Comparison of ENCODE assay signal across 8 cellular contexts in genomic region chr16:30585022-30585399, GRCh38. TPM values are rescaled to one million over a fixed set of nuclear protein-coding genes. Genes with fewer than 3 reads are reported as not detected.
DNase-seq lines count a peak whose midpoint lies in the region; ATAC-seq and TF ChIP-seq lines count a peak whose summit lies in the region.

No MANE protein-coding gene starts in this region.

- H3K9me3 ChIP-seq in iPS-18a (ENCODE audit: control insufficient read depth, low read depth, low read length), result no peaks in the 10 kb centered on the region

- H3K4me3 ChIP-seq in iPS-18a (ENCODE audit: low read length), result peak overlapping the region; percentile 92

- TF ChIP-seq CTCF in CD14-positive monocyte (IDR thresholded peaks at IDR 0.05), result no peak

- intact Hi-C loops in CD14-positive monocyte (cut with micrococcal nuclease), result loop anchor here (2.0 to 5.0 kb wide), 2 partner anchors 26 to 58 kb away; partner anchors contain the start of genes ZNF768 (in 2 of the 2) and ZNF689 (in 1 of the 2)
- intact Hi-C loops in activated T-helper 2 cell treated with anti-CD3 and anti-CD28 coated beads, Interferon-gamma antibody, Interleukin-2, Interleukin-4, amounts not matched to agents 10 μg/mL and 5 μg/mL and 100 μg/mL, durations not matched to agents 14 hours and 24 hours and 36 hours (cut with micrococcal nuclease), result loop anchor here (1.0 kb wide), 2 partner anchors 13 to 50 kb away; no protein-coding TSS in a partner anchor

- TF ChIP-seq POLR2A in GM19099 (IDR thresholded peaks at IDR 0.05; ENCODE audit: extremely low read depth, insufficient read length, low read depth), result peak; percentile 44

- peaks cover 22 to 38% of the 10 kb centered on the region in 2 donors for H3K36me3 Mint-ChIP-seq in CD14-positive monocyte
- H3K36me3 Mint-ChIP-seq in activated T-helper 2 cell treated with anti-CD3 and anti-CD28 coated beads, Interferon-gamma antibody, Interleukin-2, Interleukin-4, amounts not matched to agents 10 μg/mL and 5 μg/mL and 100 μg/mL, durations not matched to agents 14 hours and 24 hours and 36 hours (ENCODE audit: low read depth), result peaks cover 44% of the 10 kb centered on the region
- peaks cover 42% of the 10 kb centered on the region for H3K36me3 Mint-ChIP-seq in stimulated activated naive CD8-positive, alpha-beta T cell treated with anti-CD3 and anti-CD28 coated beads, Interleukin-15, Interleukin-2, amounts not matched to agents 100 ng/mL and 50 ng/mL, for 24 hours (ENCODE audit: low read depth)

- H3K4me1 ChIP-seq in iPS-18a (ENCODE audit: control insufficient read depth, low read depth, low read length), result no peaks in the 10 kb centered on the region

- H3K27me3 ChIP-seq in iPS-18a (ENCODE audit: control insufficient read depth, insufficient read depth, low read length), result no peaks in the 10 kb centered on the region

- peak overlapping the region; percentile 47 for H3K27ac ChIP-seq in iPS-18a (ENCODE audit: low read length)

- no peaks in the 10 kb centered on the region for H3K9me3 Mint-ChIP-seq in CD14-positive monocyte
- no peaks in the 10 kb centered on the region for H3K9me3 Mint-ChIP-seq in activated T-helper 2 cell treated with anti-CD3 and anti-CD28 coated beads, Interferon-gamma antibody, Interleukin-2, Interleukin-4, amounts not matched to agents 10 μg/mL and 5 μg/mL and 100 μg/mL, durations not matched to agents 14 hours and 24 hours and 36 hours
- H3K9me3 Mint-ChIP-seq in stimulated activated naive CD8-positive, alpha-beta T cell treated with anti-CD3 and anti-CD28 coated beads, Interleukin-15, Interleukin-2, amounts not matched to agents 100 ng/mL and 50 ng/mL, for 24 hours, result no peaks in the 10 kb centered on the region

- H3K27ac Mint-ChIP-seq in CD14-positive monocyte, result peak overlapping the region in 6 of 7 donors; percentile 3 to 86 (median 74)
- peak overlapping the region; percentile 75 for H3K27ac Mint-ChIP-seq in activated T-helper 2 cell treated with anti-CD3 and anti-CD28 coated beads, Interferon-gamma antibody, Interleukin-2, Interleukin-4, amounts not matched to agents 10 μg/mL and 5 μg/mL and 100 μg/mL, durations not matched to agents 14 hours and 24 hours and 36 hours
- peak overlapping the region; percentile 80 for H3K27ac Mint-ChIP-seq in stimulated activated naive CD8-positive, alpha-beta T cell treated with anti-CD3 and anti-CD28 coated beads, Interleukin-15, Interleukin-2, amounts not matched to agents 100 ng/mL and 50 ng/mL, for 24 hours

- peak overlapping the region; percentile 90 for H3K9ac ChIP-seq in iPS-18a (ENCODE audit: low read length)

- H3K4me3 Mint-ChIP-seq in CD14-positive monocyte, result peak overlapping the region; percentile 87 to 92
- peak overlapping the region; percentile 91 for H3K4me3 Mint-ChIP-seq in activated T-helper 2 cell treated with anti-CD3 and anti-CD28 coated beads, Interferon-gamma antibody, Interleukin-2, Interleukin-4, amounts not matched to agents 10 μg/mL and 5 μg/mL and 100 μg/mL, durations not matched to agents 14 hours and 24 hours and 36 hours (ENCODE audit: low read depth)
- peak overlapping the region; percentile 95 for H3K4me3 Mint-ChIP-seq in stimulated activated naive CD8-positive, alpha-beta T cell treated with anti-CD3 and anti-CD28 coated beads, Interleukin-15, Interleukin-2, amounts not matched to agents 100 ng/mL and 50 ng/mL, for 24 hours

- DNase-seq in CD14-positive monocyte (ENCODE audit: low spot score) (no peak), HK-2 (ENCODE audit: unreplicated experiment) (peak; percentile 30)
- DNase-seq in activated T-helper 2 cell treated with anti-CD3 and anti-CD28 coated beads, Interferon-gamma antibody, Interleukin-2, Interleukin-4, amounts not matched to agents 10 μg/mL and 5 μg/mL and 100 μg/mL, durations not matched to agents 14 hours and 24 hours and 36 hours (ENCODE audit: low spot score), result no peak
- DNase-seq in activated effector memory CD4-positive, alpha-beta T cell treated with anti-CD3 and anti-CD28 coated beads, Interleukin-2, amount 50 U/mL, for 16 hours, result no peak

- peaks cover 22% of the 10 kb centered on the region for H3K36me3 ChIP-seq in iPS-18a (ENCODE audit: control insufficient read depth, low read depth, low read length)

- ATAC-seq in HG02870 (IDR thresholded peaks at IDR 0.05; ENCODE audit: unreplicated experiment), result no peak

- peaks cover 22% of the 10 kb centered on the region for H3K4me1 Mint-ChIP-seq in CD14-positive monocyte
- peaks cover 17% of the 10 kb centered on the region for H3K4me1 Mint-ChIP-seq in activated T-helper 2 cell treated with anti-CD3 and anti-CD28 coated beads, Interferon-gamma antibody, Interleukin-2, Interleukin-4, amounts not matched to agents 10 μg/mL and 5 μg/mL and 100 μg/mL, durations not matched to agents 14 hours and 24 hours and 36 hours (ENCODE audit: low read depth)
- H3K4me1 Mint-ChIP-seq in stimulated activated naive CD8-positive, alpha-beta T cell treated with anti-CD3 and anti-CD28 coated beads, Interleukin-15, Interleukin-2, amounts not matched to agents 100 ng/mL and 50 ng/mL, for 24 hours (ENCODE audit: low read depth), result peaks cover 37% of the 10 kb centered on the region

- H3K27me3 Mint-ChIP-seq in CD14-positive monocyte (ENCODE audit: low read depth in 3 of 3), result no peaks in the 10 kb centered on the region
- no peaks in the 10 kb centered on the region for H3K27me3 Mint-ChIP-seq in activated T-helper 2 cell treated with anti-CD3 and anti-CD28 coated beads, Interferon-gamma antibody, Interleukin-2, Interleukin-4, amounts not matched to agents 10 μg/mL and 5 μg/mL and 100 μg/mL, durations not matched to agents 14 hours and 24 hours and 36 hours (ENCODE audit: low read depth)
- H3K27me3 Mint-ChIP-seq in stimulated activated naive CD8-positive, alpha-beta T cell treated with anti-CD3 and anti-CD28 coated beads, Interleukin-15, Interleukin-2, amounts not matched to agents 100 ng/mL and 50 ng/mL, for 24 hours, result no peaks in the 10 kb centered on the region

RNA-seq across cellular contexts. Expression of gene ZNF785, which starts 0.5 kb away (rescaled TPM):
- polyA plus RNA-seq in CD14-positive monocyte, result 1 to 10 TPM in 1 of 2 donors, under 1 TPM in 1; 0.67 to 1.1 TPM
- total RNA-seq in activated T-helper 2 cell treated with anti-CD3 and anti-CD28 coated beads, Interferon-gamma antibody, Interleukin-2, Interleukin-4, amounts not matched to agents 10 μg/mL and 5 μg/mL and 100 μg/mL, durations not matched to agents 14 hours and 24 hours and 36 hours, result 18.9 and 22.2 TPM in 2 replicates

RNA-seq across cellular contexts. Expression of gene ZNF688, which starts 13.5 kb away (rescaled TPM):
- polyA plus RNA-seq in CD14-positive monocyte, result 10 to 100 TPM; 18.9 to 24.1 TPM
- total RNA-seq in activated T-helper 2 cell treated with anti-CD3 and anti-CD28 coated beads, Interferon-gamma antibody, Interleukin-2, Interleukin-4, amounts not matched to agents 10 μg/mL and 5 μg/mL and 100 μg/mL, durations not matched to agents 14 hours and 24 hours and 36 hours, result 8.7 and 9.2 TPM in 2 replicates

RNA-seq across cellular contexts. Expression of gene ZNF689, which starts 25.2 kb away (rescaled TPM):
- 10 to 100 TPM in 1 of 2 donors, 1 to 10 TPM in 1; 8.0 to 11.2 TPM for polyA plus RNA-seq in CD14-positive monocyte
- 11.4 and 12.4 TPM in 2 replicates for total RNA-seq in activated T-helper 2 cell treated with anti-CD3 and anti-CD28 coated beads, Interferon-gamma antibody, Interleukin-2, Interleukin-4, amounts not matched to agents 10 μg/mL and 5 μg/mL and 100 μg/mL, durations not matched to agents 14 hours and 24 hours and 36 hours

RNA-seq across cellular contexts. Expression of gene ZNF764, which starts 26.8 kb away (rescaled TPM):
- polyA plus RNA-seq in CD14-positive monocyte, result 1 to 10 TPM in 1 of 2 donors, under 1 TPM in 1; 0.94 to 1.0 TPM
- 14.5 and 14.6 TPM in 2 replicates for total RNA-seq in activated T-helper 2 cell treated with anti-CD3 and anti-CD28 coated beads, Interferon-gamma antibody, Interleukin-2, Interleukin-4, amounts not matched to agents 10 μg/mL and 5 μg/mL and 100 μg/mL, durations not matched to agents 14 hours and 24 hours and 36 hours

RNA-seq across cellular contexts. Expression of gene ZNF747, which starts 50.4 kb away (rescaled TPM):
- polyA plus RNA-seq in CD14-positive monocyte, result 1 to 10 TPM; 4.1 to 6.6 TPM
- 11.8 and 11.9 TPM in 2 replicates for total RNA-seq in activated T-helper 2 cell treated with anti-CD3 and anti-CD28 coated beads, Interferon-gamma antibody, Interleukin-2, Interleukin-4, amounts not matched to agents 10 μg/mL and 5 μg/mL and 100 μg/mL, durations not matched to agents 14 hours and 24 hours and 36 hours
